ENCODE assay signal across 23 cellular contexts in genomic region chr6:165823609-165824326, GRCh38.
"Had no signal": no experiment of that assay in that cellular context is flagged by ENCODE, and none has a peak within 500 bp of the region (broad histone marks: within the 10 kb centered on the region; RNA-seq: fewer than 3 reads in every experiment).

No MANE protein-coding gene starts in this region.

- H3K27ac Mint-ChIP-seq: nephron, type B pancreatic cell had no signal

- H3K9ac ChIP-seq: parathyroid adenoma had no signal

- H3K36me3 Mint-ChIP-seq: type B pancreatic cell had no signal

- H3K9me3 ChIP-seq: esophagus muscularis mucosa, gastrocnemius medialis, prostate gland, suprapubic skin, thyroid gland had no signal

- H3K79me2 ChIP-seq: parathyroid adenoma had no signal

- H2AFZ ChIP-seq: parathyroid adenoma had no signal

- H3K4me1 ChIP-seq: gastrocnemius medialis, parathyroid adenoma, prostate gland, suprapubic skin, thyroid gland had no signal

- ATAC-seq: gastrocnemius medialis; left colon; left ventricle myocardium superior; sciatic nerve; stimulated activated naive CD8-positive, alpha-beta T cell treated with anti-CD3 and anti-CD28 coated beads, Interleukin-15, Interleukin-2, amounts not matched to agents 100 U/mL and 50 U/mL, for 24 hours had no signal

- DNase-seq: cortex of kidney; dorsolateral prefrontal cortex; effector CD8-positive, alpha-beta T cell; gastrocnemius medialis; glutamatergic neuron; islet precursor cell; left colon; left ventricle myocardium superior; mesenchymal stem cell; midbrain; retina; stimulated activated naive CD8-positive, alpha-beta T cell treated with anti-CD3 and anti-CD28 coated beads, Interleukin-15, Interleukin-2, amounts not matched to agents 100 U/mL and 50 U/mL, for 24 hours; thyroid gland had no signal

- H3K27me3 ChIP-seq: thyroid gland had no signal

- H3K36me3 ChIP-seq: esophagus muscularis mucosa, gastrocnemius medialis, prostate gland, suprapubic skin, thyroid gland had no signal

- H3K4me3 Mint-ChIP-seq: nephron, type B pancreatic cell had no signal

- H3K4me3 ChIP-seq: dorsolateral prefrontal cortex, esophagus muscularis mucosa, gastrocnemius medialis, lung, prostate gland, skin epidermis, suprapubic skin, thyroid gland had no signal

- H3K27ac ChIP-seq: dorsolateral prefrontal cortex, esophagus muscularis mucosa, gastrocnemius medialis, parathyroid adenoma, prostate gland, skin epidermis, suprapubic skin, thyroid gland had no signal

- FAIRE-seq: urothelium cell line had no signal
